ENCODE assay signal across 11 cellular contexts in the genomic region with DNA sequence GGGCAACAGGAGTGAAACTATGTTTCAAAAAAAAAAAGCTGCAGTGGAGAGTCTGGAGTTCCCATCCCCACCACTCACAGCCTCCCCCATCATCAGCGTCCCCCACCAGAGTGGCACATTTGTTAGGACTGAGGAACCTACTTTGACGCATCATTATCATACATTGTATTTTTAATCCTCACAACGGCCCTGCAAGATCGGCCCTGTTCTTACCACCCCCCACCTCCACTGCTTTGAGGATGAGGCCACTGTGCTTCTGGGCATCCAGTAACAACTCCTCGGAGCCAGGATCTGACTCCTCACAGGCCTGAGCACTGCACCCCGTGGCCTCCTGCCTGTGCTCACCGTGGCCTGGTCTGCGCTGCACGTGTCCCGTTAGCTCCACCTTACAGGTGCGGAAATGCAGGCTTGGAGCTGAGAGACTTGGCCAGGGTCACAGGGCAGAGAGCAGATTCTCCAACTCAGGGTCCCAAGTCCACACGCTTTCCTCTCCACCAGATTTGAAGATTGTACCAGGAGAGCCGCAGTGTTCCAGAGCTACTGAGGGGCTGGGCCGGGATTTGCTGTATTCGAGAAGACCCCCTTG. TPM values are rescaled to one million over a fixed set of nuclear protein-coding genes. Genes with fewer than 3 reads are reported as not detected.
DNase-seq lines count a peak whose midpoint lies in the region; ATAC-seq and TF ChIP-seq lines count a peak whose summit lies in the region.
"Not testable (repeated sequence)": the region's sequence is repeated elsewhere in the genome, so short reads cannot be mapped to it uniquely, and the experiment has no call there.
"Had no signal": no experiment of that assay in that cellular context is flagged by ENCODE, and none has a peak within 500 bp of the region (broad histone marks: within the 10 kb centered on the region; RNA-seq: fewer than 3 reads in every experiment).

No MANE protein-coding gene starts in this region.

- H3K27ac Mint-ChIP-seq in activated CD8-positive, alpha-beta memory T cell treated with anti-CD3 and anti-CD28 coated beads, Interleukin-2, amount 10 ng/mL, durations not matched to agents 7 days and 5 days; osteocyte (ENCODE audit: unreplicated experiment): not testable (repeated sequence)

- not testable (repeated sequence) for H3K27ac ChIP-seq in RWPE2 (ENCODE audit: poor library complexity, severe bottlenecking); mesendoderm (ENCODE audit: low read depth, low read length)

- DNase-seq in RWPE2 (ENCODE audit: low spot score) (peak; percentile 9), left lobe of liver (ENCODE audit: low spot score) (peak; percentile 43), mesendoderm (peak; percentile 8), osteocyte (ENCODE audit: extremely low spot score, unreplicated experiment) (peak; percentile 32)
- peak; percentile 37 for DNase-seq in activated CD8-positive, alpha-beta memory T cell treated with anti-CD3 and anti-CD28 coated beads, Interleukin-2, amount 10 ng/mL, durations not matched to agents 7 days and 5 days
- peak; percentile 19 for DNase-seq in stimulated activated CD8-positive, alpha-beta memory T cell treated with anti-CD3 and anti-CD28 coated beads, Interleukin-4, amount 100 ng/mL, for 48 hours

- not testable (repeated sequence) for H3K79me2 ChIP-seq in mesendoderm (ENCODE audit: control insufficient read depth, insufficient read depth, low read length)

- H4K5ac ChIP-seq in mesendoderm (ENCODE audit: low read length): not testable (repeated sequence)

- H3K4me2 ChIP-seq in mesendoderm (ENCODE audit: low read length): not testable (repeated sequence)

- not testable (repeated sequence) for H3K27me3 Mint-ChIP-seq in activated CD8-positive, alpha-beta memory T cell treated with anti-CD3 and anti-CD28 coated beads, Interleukin-2, amount 10 ng/mL, durations not matched to agents 7 days and 5 days
- H3K27me3 Mint-ChIP-seq in osteocyte (ENCODE audit: unreplicated experiment): peaks cover 11% of the 10 kb centered on the region

- ATAC-seq in RWPE2 (ENCODE audit: low read depth); activated CD8-positive, alpha-beta memory T cell treated with anti-CD3 and anti-CD28 coated beads, Interleukin-2, amount 10 ng/mL, durations not matched to agents 7 days and 5 days: not testable (repeated sequence)
- ATAC-seq in esophagus mucosa (peak; percentile 12), left lobe of liver (peak; percentile 87)

- H3K9me3 ChIP-seq in RWPE2 (ENCODE audit: severe bottlenecking): not testable (repeated sequence)

- H2BK120ac ChIP-seq in mesendoderm (ENCODE audit: low read depth, low read length): not testable (repeated sequence)

- not testable (repeated sequence) for H4K8ac ChIP-seq in mesendoderm (ENCODE audit: low read depth, low read length)

- H3K79me1 ChIP-seq in mesendoderm (ENCODE audit: low read length): not testable (repeated sequence)

- no CpG with 5 or more reads among the region's 15 CpGs for WGBS in mesendoderm (ENCODE audit: extremely low coverage, insufficient coverage, low lambda C conversion rate)

- H3K36me3 ChIP-seq in RWPE2 (ENCODE audit: low read depth); mesendoderm (ENCODE audit: control insufficient read depth, insufficient read depth, low read length): not testable (repeated sequence)

- not testable (repeated sequence) for H2BK5ac ChIP-seq in mesendoderm (ENCODE audit: low read length)

- CTCF ChIA-PET in activated CD8-positive, alpha-beta memory T cell treated with anti-CD3 and anti-CD28 coated beads, Interleukin-2, amount 10 ng/mL, durations not matched to agents 7 days and 5 days (lab: Charles Lee): not testable (repeated sequence)

- not testable (repeated sequence) for H2BK15ac ChIP-seq in mesendoderm (replicated peaks; ENCODE audit: low read depth)

- not testable (repeated sequence) for H3K27me3 ChIP-seq in RWPE2 (ENCODE audit: insufficient read depth, poor library complexity, severe bottlenecking); mesendoderm (ENCODE audit: insufficient read depth, low read length, poor library complexity)

- TF ChIP-seq CTCF in RWPE2 (IDR thresholded peaks at IDR 0.05; ENCODE audit: poor library complexity, severe bottlenecking); osteocyte (IDR thresholded peaks at IDR 0.05): not testable (repeated sequence)

- peaks cover 11% of the 10 kb centered on the region for H3K36me3 Mint-ChIP-seq in activated CD8-positive, alpha-beta memory T cell treated with anti-CD3 and anti-CD28 coated beads, Interleukin-2, amount 10 ng/mL, durations not matched to agents 7 days and 5 days
- not testable (repeated sequence) for H3K36me3 Mint-ChIP-seq in osteocyte (ENCODE audit: unreplicated experiment)

- not testable (repeated sequence) for H3K4me3 ChIP-seq in RWPE2 (ENCODE audit: severe bottlenecking); mesendoderm (ENCODE audit: low read length)

- peaks cover 22% of the 10 kb centered on the region for H3K4me1 Mint-ChIP-seq in activated CD8-positive, alpha-beta memory T cell treated with anti-CD3 and anti-CD28 coated beads, Interleukin-2, amount 10 ng/mL, durations not matched to agents 7 days and 5 days
- not testable (repeated sequence) for H3K4me1 Mint-ChIP-seq in osteocyte (ENCODE audit: unreplicated experiment)

- not testable (repeated sequence) for H2AK5ac ChIP-seq in mesendoderm (ENCODE audit: low read length)

- H3K4me3 Mint-ChIP-seq in activated CD8-positive, alpha-beta memory T cell treated with anti-CD3 and anti-CD28 coated beads, Interleukin-2, amount 10 ng/mL, durations not matched to agents 7 days and 5 days; osteocyte (ENCODE audit: unreplicated experiment): not testable (repeated sequence)

- not testable (repeated sequence) for H3K56ac ChIP-seq in mesendoderm (ENCODE audit: low read length)

- H3K9ac ChIP-seq in mesendoderm (ENCODE audit: low read length): not testable (repeated sequence)

- not testable (repeated sequence) for H3K18ac ChIP-seq in mesendoderm (ENCODE audit: low read length)

- not testable (repeated sequence) for H3K9me3 Mint-ChIP-seq in activated CD8-positive, alpha-beta memory T cell treated with anti-CD3 and anti-CD28 coated beads, Interleukin-2, amount 10 ng/mL, durations not matched to agents 7 days and 5 days (ENCODE audit: low read depth); osteocyte (ENCODE audit: unreplicated experiment)

- not testable (repeated sequence) for H3K4ac ChIP-seq in mesendoderm (ENCODE audit: low read depth, low read length)

- not testable (repeated sequence) for H3K4me1 ChIP-seq in RWPE2 (ENCODE audit: insufficient read depth, poor library complexity, severe bottlenecking); mesendoderm (ENCODE audit: control insufficient read depth, low read depth, low read length)

- not testable (repeated sequence) for H3K23ac ChIP-seq in mesendoderm (ENCODE audit: low read length)

RNA-seq across cellular contexts. Expression of a gene that starts 32.3 kb away (rescaled TPM):
- total RNA-seq in activated CD8-positive, alpha-beta memory T cell treated with anti-CD3 and anti-CD28 coated beads, Interleukin-2, amount 10 ng/mL, durations not matched to agents 7 days and 5 days: 1 to 10 TPM in 1 of 2 experiments, not detected in 1; 9.3 TPM
- total RNA-seq in esophagus mucosa (3.5 TPM), left lobe of liver (0.25 TPM), osteocyte (2.6 and 3.2 TPM in 2 replicates)
- 0.07 TPM for polyA plus RNA-seq in mesendoderm (2013, experiment 1 of 2)
- polyA plus RNA-seq in mesendoderm (2013, experiment 2 of 2): 0.04 TPM
- total RNA-seq: A673; CD4-positive, alpha-beta memory T cell; Daoy had no signal
- polyA plus RNA-seq: CD14-positive monocyte; CD4-positive, alpha-beta memory T cell had no signal
